ENCODE assay signal across 19 cellular contexts in genomic region chr10:122853665-122854313, GRCh38. TPM values are rescaled to one million over a fixed set of nuclear protein-coding genes. Genes with fewer than 3 reads are reported as not detected.
DNase-seq lines count a peak whose midpoint lies in the region; ATAC-seq and TF ChIP-seq lines count a peak whose summit lies in the region.
"Had no signal": no experiment of that assay in that cellular context is flagged by ENCODE, and none has a peak within 500 bp of the region (broad histone marks: within the 10 kb centered on the region; RNA-seq: fewer than 3 reads in every experiment).

No MANE protein-coding gene starts in this region.

- POLR2A ChIA-PET in activated CD8-positive, alpha-beta T cell treated with anti-CD3 and anti-CD28 coated beads, Interleukin-2, amount 10 ng/mL, durations not matched to agents 7 days and 5 days (lab: Charles Lee): no interaction called here
- POLR2A ChIA-PET in activated CD8-positive, alpha-beta T cell treated with anti-CD3 and anti-CD28 coated beads for 36 hours (lab: Charles Lee): interaction anchor here (0.6 kb wide), 1 partner anchor 132 kb away, joined by 4 read pairs; no protein-coding TSS in a partner anchor

- H3K4me3 Mint-ChIP-seq in activated CD8-positive, alpha-beta T cell treated with anti-CD3 and anti-CD28 coated beads, Interleukin-2, amount 10 ng/mL, durations not matched to agents 7 days and 5 days: no peak overlapping the region
- no peak overlapping the region for H3K4me3 Mint-ChIP-seq in activated CD8-positive, alpha-beta T cell treated with anti-CD3 and anti-CD28 coated beads for 36 hours
- no peak overlapping the region for H3K4me3 Mint-ChIP-seq in osteocyte (ENCODE audit: unreplicated experiment)
- no peak overlapping the region for H3K4me3 Mint-ChIP-seq in immature natural killer cell
- H3K4me3 Mint-ChIP-seq: activated T-cell treated with anti-CD3 and anti-CD28 coated beads, Interleukin-2, amount 50 U/mL, for 72 hours; naive B cell had no signal

- no peak for DNase-seq in activated CD8-positive, alpha-beta T cell treated with anti-CD3 and anti-CD28 coated beads, Interleukin-2, amount 10 ng/mL, durations not matched to agents 7 days and 5 days
- DNase-seq in activated CD8-positive, alpha-beta T cell treated with anti-CD3 and anti-CD28 coated beads for 36 hours: no peak
- DNase-seq in OCI-M1 (lab: John Stamatoyannopoulos, UW): peak; percentile 16
- DNase-seq in mammary epithelial cell: no peak
- no peak for DNase-seq in osteocyte (ENCODE audit: extremely low spot score, unreplicated experiment)
- DNase-seq in Karpas-422: no peak
- DNase-seq in GM10266 (ENCODE audit: extremely low spot score): no peak
- no peak for DNase-seq in immature natural killer cell
- DNase-seq: activated T-cell treated with anti-CD3 and anti-CD28 coated beads, Interleukin-2, amount 50 U/mL, for 72 hours; hypothalamus; left lung; naive B cell; NCI-H1694 treated with DMSO at 0.1 percent for 48 hours; NCI-H510A treated with DMSO at 0.1 percent for 48 hours; thyroid gland had no signal

- H3K9me3 Mint-ChIP-seq in activated CD8-positive, alpha-beta T cell treated with anti-CD3 and anti-CD28 coated beads, Interleukin-2, amount 10 ng/mL, durations not matched to agents 7 days and 5 days (ENCODE audit: insufficient read depth): no peaks in the 10 kb centered on the region
- peaks cover 6% of the 10 kb centered on the region for H3K9me3 Mint-ChIP-seq in activated CD8-positive, alpha-beta T cell treated with anti-CD3 and anti-CD28 coated beads for 36 hours
- H3K9me3 Mint-ChIP-seq in osteocyte (ENCODE audit: unreplicated experiment) (peaks cover 6% of the 10 kb centered on the region), immature natural killer cell (no peaks in the 10 kb centered on the region)
- H3K9me3 Mint-ChIP-seq: activated T-cell treated with anti-CD3 and anti-CD28 coated beads, Interleukin-2, amount 50 U/mL, for 72 hours had no signal

- no peaks in the 10 kb centered on the region for H3K9me2 ChIP-seq in Karpas-422 (replicated peaks; ENCODE audit: insufficient read depth, low read length)

- H3K4me1 Mint-ChIP-seq in activated CD8-positive, alpha-beta T cell treated with anti-CD3 and anti-CD28 coated beads, Interleukin-2, amount 10 ng/mL, durations not matched to agents 7 days and 5 days (ENCODE audit: low read depth): peaks cover 20% of the 10 kb centered on the region
- H3K4me1 Mint-ChIP-seq in activated CD8-positive, alpha-beta T cell treated with anti-CD3 and anti-CD28 coated beads for 36 hours (ENCODE audit: low read depth): peaks cover 18% of the 10 kb centered on the region
- H3K4me1 Mint-ChIP-seq in osteocyte (ENCODE audit: unreplicated experiment) (peaks cover 57% of the 10 kb centered on the region), immature natural killer cell (peaks cover 5 to 11% of the 10 kb centered on the region in 2 donors)

- H3K27me3 Mint-ChIP-seq in activated CD8-positive, alpha-beta T cell treated with anti-CD3 and anti-CD28 coated beads, Interleukin-2, amount 10 ng/mL, durations not matched to agents 7 days and 5 days (ENCODE audit: low read depth): no peaks in the 10 kb centered on the region
- H3K27me3 Mint-ChIP-seq in activated CD8-positive, alpha-beta T cell treated with anti-CD3 and anti-CD28 coated beads for 36 hours: no peaks in the 10 kb centered on the region
- H3K27me3 Mint-ChIP-seq in osteocyte (ENCODE audit: unreplicated experiment) (no peaks in the 10 kb centered on the region), immature natural killer cell (ENCODE audit: low read depth in 3 of 3) (peaks cover 0 to 3% (median 2%) of the 10 kb centered on the region in 3 donors)
- H3K27me3 Mint-ChIP-seq: naive B cell had no signal

- H2AFZ ChIP-seq in mammary epithelial cell (ENCODE audit: low read depth, low read length): no peak overlapping the region
- H2AFZ ChIP-seq in Karpas-422 (ENCODE audit: low read length): no peak overlapping the region

- H3K9ac ChIP-seq in mammary epithelial cell (ENCODE audit: insufficient read depth, low read length) (no peak overlapping the region), Karpas-422 (ENCODE audit: low read length) (no peak overlapping the region)

- H3K4me1 ChIP-seq in mammary epithelial cell (ENCODE audit: insufficient read depth, low read length) (peaks cover 38% of the 10 kb centered on the region), Karpas-422 (ENCODE audit: low read length) (no peaks in the 10 kb centered on the region)
- H3K4me1 ChIP-seq: left lung had no signal

- no peak overlapping the region for H3K4me2 ChIP-seq in mammary epithelial cell (ENCODE audit: insufficient read depth, low read depth, low read length)
- H3K4me2 ChIP-seq in Karpas-422 (ENCODE audit: low read depth, low read length, poor library complexity, severe bottlenecking): no peak overlapping the region

- peaks cover 51% of the 10 kb centered on the region for H3K79me2 ChIP-seq in mammary epithelial cell (ENCODE audit: insufficient read depth, low read length)
- peaks cover 39% of the 10 kb centered on the region for H3K79me2 ChIP-seq in Karpas-422 (ENCODE audit: low read length)

- H4K20me1 ChIP-seq in mammary epithelial cell (ENCODE audit: insufficient read depth, low read length): no peaks in the 10 kb centered on the region
- H4K20me1 ChIP-seq in Karpas-422 (ENCODE audit: insufficient read depth, low read depth, low read length): no peaks in the 10 kb centered on the region

- H3K36me3 ChIP-seq in mammary epithelial cell (ENCODE audit: insufficient read depth, low read length): peaks cover 4% of the 10 kb centered on the region
- H3K36me3 ChIP-seq in Karpas-422 (ENCODE audit: insufficient read depth, low read length): peaks cover 6% of the 10 kb centered on the region
- H3K36me3 ChIP-seq: left lung, thyroid gland had no signal

- H3K27ac ChIP-seq in mammary epithelial cell (ENCODE audit: insufficient read depth, low read depth, low read length) (peak overlapping the region; percentile 9), Karpas-422 (ENCODE audit: low read length) (no peak overlapping the region)
- H3K27ac ChIP-seq: coronary artery, HL-60, left lung, thyroid gland had no signal

- dilution Hi-C loops in mammary epithelial cell (cut with HindIII; ENCODE audit: low sequenced_read_pairs): no loop called here

- CTCF ChIA-PET in activated CD8-positive, alpha-beta T cell treated with anti-CD3 and anti-CD28 coated beads, Interleukin-2, amount 10 ng/mL, durations not matched to agents 7 days and 5 days (lab: Charles Lee): no interaction called here
- CTCF ChIA-PET in activated CD8-positive, alpha-beta T cell treated with anti-CD3 and anti-CD28 coated beads for 36 hours (lab: Charles Lee): no interaction called here
- CTCF ChIA-PET in mammary epithelial cell (lab: Charles Lee; ENCODE audit: low non-redundant PET): no interaction called here

- no peak for TF ChIP-seq CTCF in activated CD8-positive, alpha-beta T cell treated with anti-CD3 and anti-CD28 coated beads for 36 hours (IDR thresholded peaks at IDR 0.05)
- TF ChIP-seq CTCF in mammary epithelial cell (conservative IDR thresholded peaks at IDR 0.05 in 1 of 2, IDR thresholded peaks at IDR 0.05 in 1 of 2; ENCODE audit: extremely low read depth in 1 of 2, insufficient read depth in 1 of 2, low read depth in 1 of 2, low read length in 2 of 2) (no peak), osteocyte (IDR thresholded peaks at IDR 0.05) (no peak), GM10266 (IDR thresholded peaks at IDR 0.05; ENCODE audit: control insufficient read depth, insufficient read depth, low read depth, missing control alignments) (no peak)

- no peak for ATAC-seq in activated CD8-positive, alpha-beta T cell treated with anti-CD3 and anti-CD28 coated beads, Interleukin-2, amount 10 ng/mL, durations not matched to agents 7 days and 5 days
- no peak for ATAC-seq in activated CD8-positive, alpha-beta T cell treated with anti-CD3 and anti-CD28 coated beads for 36 hours
- ATAC-seq: activated T-cell treated with anti-CD3 and anti-CD28 coated beads, Interleukin-2, amount 50 U/mL, for 72 hours; left lung had no signal

- H3K4me3 ChIP-seq in mammary epithelial cell (replicated peaks in 1 of 3; ENCODE audit: insufficient read depth in 1 of 3, low read depth in 2 of 3, low read length in 3 of 3) (no peak overlapping the region), Karpas-422 (ENCODE audit: low read length) (no peak overlapping the region)
- H3K4me3 ChIP-seq: coronary artery, left lung, thyroid gland had no signal

- no TSS peak for BruUV-seq in mammary epithelial cell (replicated peaks; lab: Mats Ljungman, UMichigan)

- H3K36me3 Mint-ChIP-seq in activated CD8-positive, alpha-beta T cell treated with anti-CD3 and anti-CD28 coated beads, Interleukin-2, amount 10 ng/mL, durations not matched to agents 7 days and 5 days (ENCODE audit: low read depth): peaks cover 47% of the 10 kb centered on the region
- H3K36me3 Mint-ChIP-seq in activated CD8-positive, alpha-beta T cell treated with anti-CD3 and anti-CD28 coated beads for 36 hours (ENCODE audit: low read depth): peaks cover 58% of the 10 kb centered on the region
- H3K36me3 Mint-ChIP-seq in osteocyte (ENCODE audit: unreplicated experiment): no peaks in the 10 kb centered on the region
- H3K36me3 Mint-ChIP-seq in immature natural killer cell: peaks cover 10 to 30% (median 17%) of the 10 kb centered on the region in 3 donors

- peak overlapping the region; percentile 40 for H3K27ac Mint-ChIP-seq in activated CD8-positive, alpha-beta T cell treated with anti-CD3 and anti-CD28 coated beads, Interleukin-2, amount 10 ng/mL, durations not matched to agents 7 days and 5 days
- H3K27ac Mint-ChIP-seq in activated CD8-positive, alpha-beta T cell treated with anti-CD3 and anti-CD28 coated beads for 36 hours: no peak overlapping the region
- peak overlapping the region; percentile 41 for H3K27ac Mint-ChIP-seq in osteocyte (ENCODE audit: unreplicated experiment)
- H3K27ac Mint-ChIP-seq in immature natural killer cell: peak overlapping the region in 1 of 6 donors; percentile 4

- intact Hi-C loops in activated CD8-positive, alpha-beta T cell treated with anti-CD3 and anti-CD28 coated beads for 36 hours (cut with micrococcal nuclease): no loop called here
- intact Hi-C loops in mammary epithelial cell (cut with micrococcal nuclease): no loop called here

- H3K9me3 ChIP-seq in mammary epithelial cell (replicated peaks; ENCODE audit: insufficient read depth, low read length) (no peaks in the 10 kb centered on the region), Karpas-422 (ENCODE audit: low read length) (no peaks in the 10 kb centered on the region)
- H3K9me3 ChIP-seq: left lung, thyroid gland had no signal

- H3K27me3 ChIP-seq in mammary epithelial cell (ENCODE audit: insufficient read depth, low read length) (no peaks in the 10 kb centered on the region), Karpas-422 (ENCODE audit: low read length) (no peaks in the 10 kb centered on the region)
- H3K27me3 ChIP-seq: left lung, thyroid gland had no signal

- in situ Hi-C loops in mammary epithelial cell (cut with MboI; ENCODE audit: low sequenced_read_pairs in 2 of 2): no loop called here

- 92% methylated on average over 1 of the region's 1 CpG for WGBS in mammary epithelial cell (ENCODE audit: low coverage, missing lambda C conversion rate)

RNA-seq across cellular contexts. Expression of gene CUZD1, which starts 8.1 kb away (rescaled TPM):
- 1 to 10 TPM; 2.8 to 3.1 TPM for total RNA-seq in activated CD8-positive, alpha-beta T cell treated with anti-CD3 and anti-CD28 coated beads, Interleukin-2, amount 10 ng/mL, durations not matched to agents 7 days and 5 days
- 1 to 10 TPM; 1.3 to 1.5 TPM for total RNA-seq in activated CD8-positive, alpha-beta T cell treated with anti-CD3 and anti-CD28 coated beads for 36 hours
- total RNA-seq in mammary epithelial cell (1 to 10 TPM in 1 of 2 donors, under 1 TPM in 1; 0.50 to 1.3 TPM), osteocyte (0.30 and 0.81 TPM in 2 replicates)
- polyA plus RNA-seq in mammary epithelial cell (0.66 TPM), immature natural killer cell (under 1 TPM in 2 of 3 donors, not detected in 1; 0.53 to 0.82 TPM)
- polyA minus RNA-seq in mammary epithelial cell: not detected
- 1.1 and 1.2 TPM in 2 replicates for total RNA-seq in Karpas-422 (2014; rRNA removed; shearing (Covaris generic); ENCODE audit: low replicate concordance)

RNA-seq across cellular contexts. Expression of gene FAM24B, which starts 25.6 kb away (rescaled TPM):
- 10 to 100 TPM in 1 of 2 experiments, 1 to 10 TPM in 1; 9.3 to 11.0 TPM for total RNA-seq in activated CD8-positive, alpha-beta T cell treated with anti-CD3 and anti-CD28 coated beads, Interleukin-2, amount 10 ng/mL, durations not matched to agents 7 days and 5 days
- 10 to 100 TPM in 1 of 2 experiments, 1 to 10 TPM in 1; 9.0 to 10.6 TPM for total RNA-seq in activated CD8-positive, alpha-beta T cell treated with anti-CD3 and anti-CD28 coated beads for 36 hours
- total RNA-seq in mammary epithelial cell (10 to 100 TPM in 1 of 2 donors, 1 to 10 TPM in 1; 3.8 to 17.1 TPM), osteocyte (0.70 TPM in 1 of 2 replicates, not detected in the other)
- polyA plus RNA-seq in mammary epithelial cell (6.5 TPM), immature natural killer cell (10 to 100 TPM in 1 of 3 donors, 1 to 10 TPM in 2; 3.6 to 13.3 (median 5.5) TPM)
- not detected for polyA minus RNA-seq in mammary epithelial cell
- total RNA-seq in Karpas-422 (2014; rRNA removed; shearing (Covaris generic); ENCODE audit: low replicate concordance): 11.6 and 16.3 TPM in 2 replicates

RNA-seq across cellular contexts. Expression of gene FAM24A, which starts 56.6 kb away (rescaled TPM):
- total RNA-seq in activated CD8-positive, alpha-beta T cell treated with anti-CD3 and anti-CD28 coated beads, Interleukin-2, amount 10 ng/mL, durations not matched to agents 7 days and 5 days: not detected
- total RNA-seq in activated CD8-positive, alpha-beta T cell treated with anti-CD3 and anti-CD28 coated beads for 36 hours: not detected
- total RNA-seq in mammary epithelial cell (not detected), osteocyte (not detected in 2 replicates)
- polyA plus RNA-seq in mammary epithelial cell (not detected), immature natural killer cell (not detected)
- not detected for polyA minus RNA-seq in mammary epithelial cell
- total RNA-seq in Karpas-422 (2014; rRNA removed; shearing (Covaris generic); ENCODE audit: low replicate concordance): not detected in 2 replicates
- total RNA-seq: activated T-cell treated with anti-CD3 and anti-CD28 coated beads, Interleukin-2, amount 50 U/mL, for 72 hours; left lung; T-helper 1 cell treated with Interleukin-12 subunit alpha and Interleukin-12 subunit beta and Interleukin-4 antibody, amounts not matched to agents 30 ng/mL and 1 ng/mL, for 36 hours; thyroid gland had no signal
- polyA plus RNA-seq: esophagus had no signal
